Comparison of ENCODE assay signal across 30 cellular contexts in genomic region chr12:89239534-89239933, GRCh38.
DNase-seq lines count a peak whose midpoint lies in the region; ATAC-seq, FAIRE-seq and TF ChIP-seq lines count a peak whose summit lies in the region.
"Had no signal": no experiment of that assay in that cellular context is flagged by ENCODE, and none has a peak within 500 bp of the region (broad histone marks: within the 10 kb centered on the region; RNA-seq: fewer than 3 reads in every experiment).

No MANE protein-coding gene starts in this region.

- intact Hi-C loops in K562 (cut with micrococcal nuclease) = no loop called here

- no peaks in the 10 kb centered on the region for H4K20me1 ChIP-seq in K562 (replicated peaks; ENCODE audit: control insufficient read depth, insufficient read depth, low read length)
- H4K20me1 ChIP-seq: BLaER1 had no signal

- BruUV-seq in K562 (replicated peaks; lab: Mats Ljungman, UMichigan) = no TSS peak

- H3K4me2 ChIP-seq in K562 (ENCODE audit: insufficient read depth, low read length) = no peak overlapping the region
- H3K4me2 ChIP-seq: BLaER1, hepatocyte had no signal

- POLR2A ChIA-PET in HEK293 (lab: Yijun Ruan, JAX) (no interaction called here), K562 (lab: Yijun Ruan, JAX) (no interaction called here)

- no peaks in the 10 kb centered on the region for H3K79me2 ChIP-seq in K562 (ENCODE audit: control insufficient read depth, insufficient read depth, low read length)
- H3K79me2 ChIP-seq: hepatocyte had no signal

- no peaks in the 10 kb centered on the region for H3K27me3 ChIP-seq in K562 (ENCODE audit: control insufficient read depth in 2 of 2, insufficient read depth in 2 of 2, low read length in 2 of 2)
- H3K27me3 ChIP-seq: BLaER1, esophagus squamous epithelium, hepatocyte had no signal

- TF ChIP-seq RAD21 in K562 (CRISPR knock-in tag; conservative IDR thresholded peaks at IDR 0.05 in 1 of 2, IDR thresholded peaks at IDR 0.05 in 1 of 2) = no peak

- no peak for FAIRE-seq in K562 (lab: Jason Lieb, UNC)
- FAIRE-seq: bronchial epithelial cell, colon, frontal cortex, GM12892 had no signal

- no peaks in the 10 kb centered on the region for H3K9me1 ChIP-seq in K562 (ENCODE audit: control insufficient read depth, insufficient read depth, low read length)

- no peaks in the 10 kb centered on the region for H3K27me3 Mint-ChIP-seq in HFFc6 (ENCODE audit: insufficient read depth)
- H3K27me3 Mint-ChIP-seq: activated CD4-positive, alpha-beta T cell treated with anti-CD3 and anti-CD28 coated beads for 36 hours; T-helper 17 cell had no signal

- no peak for TF ChIP-seq POLR2A in K562 (conservative IDR thresholded peaks at IDR 0.05)

- in situ Hi-C loops in K562 (cut with MboI) = no loop called here

- TF ChIP-seq EP300 in K562 (IDR thresholded peaks at IDR 0.05; ENCODE audit: low read length) = no peak

- no peaks in the 10 kb centered on the region for H3K9me3 ChIP-seq in HEK293 (ENCODE audit: control insufficient read depth, insufficient read depth, low read depth, low read length)
- no peaks in the 10 kb centered on the region for H3K9me3 ChIP-seq in K562 (replicated peaks; ENCODE audit: control insufficient read depth, insufficient read depth, low read depth, low read length)
- H3K9me3 ChIP-seq: BLaER1, esophagus squamous epithelium, thoracic aorta had no signal

- H3K27ac ChIP-seq in HEK293 (ENCODE audit: extremely low read depth, low read depth, low read length) (no peak overlapping the region), K562 (ENCODE audit: extremely low read depth, low read depth, low read length) (no peak overlapping the region)
- H3K27ac ChIP-seq: BLaER1, hepatocyte, SK-N-MC had no signal

- no peak overlapping the region for H2AFZ ChIP-seq in K562 (ENCODE audit: low read depth, low read length)
- H2AFZ ChIP-seq: hepatocyte had no signal

- no peak overlapping the region for H3K27ac Mint-ChIP-seq in HFFc6
- H3K27ac Mint-ChIP-seq: activated CD4-positive, alpha-beta T cell treated with anti-CD3 and anti-CD28 coated beads for 36 hours; activated naive CD4-positive, alpha-beta T cell treated with anti-CD3 and anti-CD28 coated beads for 36 hours; effector memory CD8-positive, alpha-beta T cell; natural killer cell; T-helper 17 cell had no signal

- 0% methylated on average over 2 of the region's 2 CpGs for WGBS in K562 (ENCODE audit: insufficient coverage, low coverage, missing lambda C conversion rate)

- H3K9ac ChIP-seq in K562 (ENCODE audit: insufficient read depth in 1 of 2, low read depth in 2 of 2, low read length in 2 of 2) = no peak overlapping the region
- H3K9ac ChIP-seq: BLaER1 had no signal

- no peak overlapping the region for H3K4me3 Mint-ChIP-seq in HFFc6
- H3K4me3 Mint-ChIP-seq: activated CD4-positive, alpha-beta T cell treated with anti-CD3 and anti-CD28 coated beads for 36 hours; activated naive CD4-positive, alpha-beta T cell treated with anti-CD3 and anti-CD28 coated beads for 36 hours; activated T-cell treated with anti-CD3 and anti-CD28 coated beads, Interleukin-2, amount 50 U/mL, for 4 hours; effector memory CD8-positive, alpha-beta T cell; natural killer cell; T-helper 17 cell had no signal

- H3K36me3 ChIP-seq in HEK293 (ENCODE audit: control insufficient read depth in 2 of 2, insufficient read depth in 1 of 2, low read length in 2 of 2) (no peaks in the 10 kb centered on the region), K562 (ENCODE audit: control insufficient read depth, insufficient read depth, low read length) (no peaks in the 10 kb centered on the region)
- H3K36me3 ChIP-seq: BLaER1, esophagus squamous epithelium, thoracic aorta had no signal

- no peaks in the 10 kb centered on the region for H3K36me3 Mint-ChIP-seq in HFFc6 (ENCODE audit: low read depth)
- H3K36me3 Mint-ChIP-seq: natural killer cell had no signal

- peaks cover 50% of the 10 kb centered on the region for H3K4me1 Mint-ChIP-seq in HFFc6 (ENCODE audit: low read depth)

- H3K4me3 ChIP-seq in HEK293 (ENCODE audit: low read depth, low read length) (no peak overlapping the region), K562 (no peak overlapping the region)
- H3K4me3 ChIP-seq: BLaER1, esophagus squamous epithelium, hepatocyte, SK-N-MC, thoracic aorta had no signal

- ATAC-seq in K562 = no peak
- ATAC-seq in HG03175 (IDR thresholded peaks at IDR 0.05; ENCODE audit: unreplicated experiment) = no peak
- ATAC-seq: activated CD4-positive, alpha-beta T cell treated with anti-CD3 and anti-CD28 coated beads for 36 hours; activated T-cell treated with anti-CD3 and anti-CD28 coated beads, Interleukin-2, amount 50 U/mL, for 4 hours; effector memory CD8-positive, alpha-beta T cell; HCT116; natural killer cell; T-helper 17 cell had no signal

- H3K4me1 ChIP-seq in HEK293 (ENCODE audit: control insufficient read depth, insufficient read depth, low read length) = no peaks in the 10 kb centered on the region
- H3K4me1 ChIP-seq in K562 (replicated peaks in 1 of 2; ENCODE audit: control insufficient read depth in 2 of 2, insufficient read depth in 2 of 2, low read length in 2 of 2) = no peaks in the 10 kb centered on the region; a peak in 2 of 5 replicates

- no peak for TF ChIP-seq CTCF in HEK293 (tag by site-specific recombination; IDR thresholded peaks at IDR 0.05)
- TF ChIP-seq CTCF in K562 (IDR thresholded peaks at IDR 0.05 in 2 of 3, conservative IDR thresholded peaks at IDR 0.05 in 1 of 3; ENCODE audit: insufficient read depth in 2 of 3, low read depth in 1 of 3, low read length in 3 of 3) = no peak
- no peak for TF ChIP-seq CTCF in HFFc6 (IDR thresholded peaks at IDR 0.05)

- CTCF ChIA-PET in HEK293 (lab: Yijun Ruan, JAX) = no interaction called here
- CTCF ChIA-PET in K562 (lab: Yijun Ruan, JAX; ENCODE audit: low intra/inter-chr PET ratio) = no interaction called here

- no peaks in the 10 kb centered on the region for H3K9me3 Mint-ChIP-seq in HFFc6
- H3K9me3 Mint-ChIP-seq: activated naive CD4-positive, alpha-beta T cell treated with anti-CD3 and anti-CD28 coated beads for 36 hours had no signal

- peak; percentile 35 for DNase-seq in COLO668 (lab: John Stamatoyannopoulos, UW; ENCODE audit: unreplicated experiment)
- DNase-seq in NCI-H2107 (lab: John Stamatoyannopoulos, UW) = peak; percentile 48
- DNase-seq in K562 (ENCODE audit: extremely low read depth in 1 of 4, low spot score in 3 of 4) = no peak
- DNase-seq in NCI-H510A (lab: John Stamatoyannopoulos, UW) = no peak
- DNase-seq in HFFc6 = no peak
- no peak for DNase-seq in mesenteric fat pad (ENCODE audit: low spot score)
- DNase-seq: activated CD4-positive, alpha-beta T cell treated with anti-CD3 and anti-CD28 coated beads for 36 hours; activated naive CD4-positive, alpha-beta T cell treated with anti-CD3 and anti-CD28 coated beads for 36 hours; activated T-cell treated with anti-CD3 and anti-CD28 coated beads, Interleukin-2, amount 50 U/mL, for 4 hours; effector memory CD8-positive, alpha-beta T cell; esophagus squamous epithelium; natural killer cell; NCI-H524; retina; RPMI8226; stimulated activated CD4-positive, alpha-beta T cell treated with anti-CD3 and anti-CD28 coated beads, Interleukin-12 subunit alpha, Interleukin-12 subunit beta, amount 100 ng/mL, for 4 hours; stimulated activated CD4-positive, alpha-beta T cell treated with anti-CD3 and anti-CD28 coated beads, Interleukin-4, amount 100 ng/mL, for 4 hours; stimulated activated naive CD4-positive, alpha-beta T cell treated with Interleukin-2 at 50 U/mL for 16 hours; T-helper 17 cell had no signal

TF ChIP-seq in HEK293, 187 proteins besides CTCF, POLR2A, EP300 and RAD21:
- TF ChIP-seq ZNF791 (tag by site-specific recombination; IDR thresholded peaks at IDR 0.05) (no peak), EGR2 (tag by site-specific recombination; IDR thresholded peaks at IDR 0.05; ENCODE audit: low read depth) (peak; percentile 48), ZFHX2 (tag by site-specific recombination; conservative IDR thresholded peaks at IDR 0.05) (peak; percentile 73)

TF ChIP-seq in K562, 482 proteins besides CTCF, POLR2A, EP300 and RAD21:
- TF ChIP-seq ZNF79 (CRISPR knock-in tag; IDR thresholded peaks at IDR 0.05; ENCODE audit: low read depth) = 0 out of 2 replicates have a peak, but pooled peaks have one; percentile 19
- TF ChIP-seq UBTF (IDR thresholded peaks at IDR 0.05; ENCODE audit: borderline replicate concordance in 1 of 2, low read depth in 2 of 2, low read length in 2 of 2) = no peak

Comparison
In these comparisons a context has a peak if more than half of its experiments do, and no peak if none do; other contexts are left out.
1. DNase-seq: peak in COLO668 (single experiment) and NCI-H2107 (single experiment); none in K562 (0 of 4), NCI-H510A (single experiment), HFFc6 (single experiment) and mesenteric fat pad (single experiment).